Comparison of ENCODE assay signal across 26 cellular contexts in genomic region chr17:65830356-65830755, GRCh38.
"Had no signal": no experiment of that assay in that cellular context is flagged by ENCODE, and none has a peak within 500 bp of the region (broad histone marks: within the 10 kb centered on the region; RNA-seq: fewer than 3 reads in every experiment).

No MANE protein-coding gene starts in this region.

- H3K4me3 Mint-ChIP-seq: mesothelial cell of epicardium, naive B cell had no signal

- ATAC-seq: esophagus mucosa, gastrocnemius medialis, heart right ventricle, left colon, left lobe of liver, lower lobe of right lung, mucosa of descending colon had no signal

- H3K27me3 ChIP-seq: dorsolateral prefrontal cortex, esophagus squamous epithelium, gastrocnemius medialis, heart right ventricle had no signal

- H3K27ac Mint-ChIP-seq: mesothelial cell of epicardium had no signal

- H3K4me3 ChIP-seq: coronary artery, dorsolateral prefrontal cortex, esophagus squamous epithelium, gastrocnemius medialis, heart right ventricle, left ventricle myocardium inferior, lower lobe of right lung, mucosa of descending colon had no signal

- H3K27ac ChIP-seq: coronary artery, dorsolateral prefrontal cortex, epithelial cell of prostate, esophagus squamous epithelium, gastrocnemius medialis, heart right ventricle, left ventricle myocardium inferior, lower lobe of right lung had no signal

- H3K36me3 ChIP-seq: esophagus squamous epithelium, gastrocnemius medialis, lower lobe of right lung had no signal

- DNase-seq: dermis blood vessel endothelial cell; dorsolateral prefrontal cortex; effector CD4-positive, alpha-beta T cell; effector memory CD4-positive, alpha-beta T cell; erythroblast; esophagus squamous epithelium; foreskin fibroblast; foreskin melanocyte; gastrocnemius medialis; glutamatergic neuron; head of caudate nucleus; heart right ventricle; hippocampal formation; kidney; kidney glomerular epithelial cell; left colon; left ventricle myocardium inferior; lower lobe of right lung; mesenchymal stem cell; mucosa of descending colon; naive B cell had no signal

- H3K4me1 ChIP-seq: esophagus squamous epithelium, gastrocnemius medialis, heart right ventricle, left ventricle myocardium inferior, lower lobe of right lung had no signal

- H3K4me1 Mint-ChIP-seq: mesothelial cell of epicardium had no signal
